13 cellular contexts compared by ENCODE assay signal in genomic region chr6:166162599-166163342, GRCh38.
A peak's percentile ranks its signal among the peaks of the same experiment; 100 is the strongest.
DNase-seq lines count a peak whose midpoint lies in the region; ATAC-seq and TF ChIP-seq lines count a peak whose summit lies in the region.
"Had no signal": no experiment of that assay in that cellular context is flagged by ENCODE, and none has a peak within 500 bp of the region (broad histone marks: within the 10 kb centered on the region; RNA-seq: fewer than 3 reads in every experiment).

No MANE protein-coding gene starts in this region.

- peak; percentile 65 for DNase-seq in GM10248 (ENCODE audit: extremely low spot score)
- no peak for DNase-seq in NCI-H748 treated with DMSO at 0.1 percent for 48 hours (lab: John Stamatoyannopoulos, UW)
- no peak for DNase-seq in AG08395 (ENCODE audit: low spot score)
- no peak for DNase-seq in NCI-H1694 treated with DMSO at 0.1 percent for 48 hours (lab: John Stamatoyannopoulos, UW)
- DNase-seq in activated CD8-positive, alpha-beta memory T cell treated with anti-CD3 and anti-CD28 coated beads, Interleukin-2, amount 50 U/mL, for 48 hours: no peak
- DNase-seq: central memory CD4-positive, alpha-beta T cell; esophagus squamous epithelium; immature natural killer cell; NCI-H1417 treated with DMSO at 0.1 percent for 48 hours; tibial artery had no signal

- ATAC-seq in GM18867 (IDR thresholded peaks at IDR 0.05; ENCODE audit: unreplicated experiment) (peak; percentile 60), GM21786 (IDR thresholded peaks at IDR 0.05; ENCODE audit: unreplicated experiment) (peak; percentile 43), HG03354 (IDR thresholded peaks at IDR 0.05; ENCODE audit: poor library complexity, severe bottlenecking, unreplicated experiment) (peak; percentile 65)

- POLR2A ChIA-PET in GM10248 (lab: Yijun Ruan, JAX): no interaction called here

- CTCF ChIA-PET in GM10248 (lab: Yijun Ruan, JAX): no interaction called here

- no peak for TF ChIP-seq CTCF in GM10248 (IDR thresholded peaks at IDR 0.05; ENCODE audit: control extremely low read depth, extremely low read depth, low read depth, missing control alignments)
